In genomic region chr4:37922323-37922722, GRCh38 we compare ENCODE assay signal across 18 cellular contexts. TPM values are rescaled to one million over a fixed set of nuclear protein-coding genes. Genes with fewer than 3 reads are reported as not detected.
DNase-seq lines count a peak whose midpoint lies in the region; ATAC-seq and TF ChIP-seq lines count a peak whose summit lies in the region.
"Had no signal": no experiment of that assay in that cellular context is flagged by ENCODE, and none has a peak within 500 bp of the region (broad histone marks: within the 10 kb centered on the region; RNA-seq: fewer than 3 reads in every experiment).

No MANE protein-coding gene starts in this region.

- no peaks in the 10 kb centered on the region for H3K9me3 ChIP-seq in mesenchymal stem cell (ENCODE audit: control insufficient read depth, low read length)
- H3K9me3 ChIP-seq in testis = no peaks in the 10 kb centered on the region
- H3K9me3 ChIP-seq: thyroid gland had no signal

- no peak overlapping the region for H2BK12ac ChIP-seq in mesenchymal stem cell (ENCODE audit: low read length in 2 of 2)

- in situ Hi-C loops in brain microvascular endothelial cell (cut with HindIII; ENCODE audit: low pct_ligation_motif_present, low sequenced_read_pairs) = no loop called here

- intact Hi-C loops in testis (cut with DNase I; ENCODE audit: low total_unique reads) = no loop called here

- WGBS in mesenchymal stem cell = 72% methylated on average over 4 of the region's 4 CpGs
- 58 to 60% methylated on average over 4 of the region's 4 CpGs for WGBS in testis, 2 donors

- H3K79me1 ChIP-seq in mesenchymal stem cell (replicated peaks; ENCODE audit: low read length, poor library complexity, severe bottlenecking) = no peaks in the 10 kb centered on the region

- H2BK5ac ChIP-seq in mesenchymal stem cell (ENCODE audit: low read depth, low read length, poor library complexity, severe bottlenecking) = no peak overlapping the region

- ATAC-seq in HG03378 (IDR thresholded peaks at IDR 0.05; ENCODE audit: unreplicated experiment) (no peak), HG02870 (IDR thresholded peaks at IDR 0.05; ENCODE audit: unreplicated experiment) (no peak), GM19395 (IDR thresholded peaks at IDR 0.05; ENCODE audit: unreplicated experiment) (no peak)

- peak overlapping the region; percentile 22 for H3K4me2 ChIP-seq in mesenchymal stem cell (ENCODE audit: low read length, poor library complexity, severe bottlenecking)

- H3K4ac ChIP-seq in mesenchymal stem cell (ENCODE audit: low read depth in 1 of 2, low read length in 2 of 2) = no peak overlapping the region

- H3K27me3 ChIP-seq in brain microvascular endothelial cell (replicated peaks) = no peaks in the 10 kb centered on the region
- H3K27me3 ChIP-seq in mesenchymal stem cell (ENCODE audit: control insufficient read depth in 1 of 2, insufficient read depth in 1 of 2, low read length in 2 of 2) = peaks cover 0 to 10% of the 10 kb centered on the region in 2 experiments
- no peaks in the 10 kb centered on the region for H3K27me3 ChIP-seq in testis
- H3K27me3 ChIP-seq: cardiac muscle cell, thyroid gland had no signal

- H2AK5ac ChIP-seq in mesenchymal stem cell (ENCODE audit: low read length, severe bottlenecking) = no peak overlapping the region

- H3K27ac ChIP-seq in brain microvascular endothelial cell (no peak overlapping the region), mesenchymal stem cell (ENCODE audit: low read length, poor library complexity, severe bottlenecking) (no peak overlapping the region), testis (no peak overlapping the region)
- H3K27ac ChIP-seq: cardiac muscle cell, thyroid gland had no signal

- H3K9ac ChIP-seq in mesenchymal stem cell (ENCODE audit: low read length) = no peak overlapping the region

- H2BK120ac ChIP-seq in mesenchymal stem cell (ENCODE audit: low read depth, low read length) = no peak overlapping the region

- H3K23ac ChIP-seq in mesenchymal stem cell (ENCODE audit: low read length in 2 of 2) = no peak overlapping the region

- TF ChIP-seq POLR2A in testis (IDR thresholded peaks at IDR 0.05) = no peak

- POLR2A ChIA-PET in GM10248 (lab: Yijun Ruan, JAX) = no interaction called here

- H3K36me3 ChIP-seq in brain microvascular endothelial cell (replicated peaks) (no peaks in the 10 kb centered on the region), mesenchymal stem cell (ENCODE audit: control insufficient read depth in 1 of 2, insufficient read depth in 2 of 2, low read depth in 1 of 2, low read length in 2 of 2) (no peaks in the 10 kb centered on the region), testis (ENCODE audit: low read depth, missing control alignments) (no peaks in the 10 kb centered on the region)
- H3K36me3 ChIP-seq: cardiac muscle cell, thyroid gland had no signal

- H3K4me1 ChIP-seq in mesenchymal stem cell (ENCODE audit: control insufficient read depth, insufficient read depth, low read depth, low read length) = no peaks in the 10 kb centered on the region
- no peaks in the 10 kb centered on the region for H3K4me1 ChIP-seq in testis
- H3K4me1 ChIP-seq: thyroid gland had no signal

- H3K14ac ChIP-seq in mesenchymal stem cell (ENCODE audit: low read length in 2 of 2) = no peak overlapping the region

- no peak overlapping the region for H3K4me3 ChIP-seq in brain microvascular endothelial cell (ENCODE audit: low read depth, low read length)
- H3K4me3 ChIP-seq in mesenchymal stem cell (ENCODE audit: insufficient read depth in 1 of 2, low read depth in 1 of 2, low read length in 2 of 2) = no peak overlapping the region
- H3K4me3 ChIP-seq in testis = no peak overlapping the region
- H3K4me3 ChIP-seq: cardiac muscle cell, thyroid gland had no signal

- H2AFZ ChIP-seq in mesenchymal stem cell (ENCODE audit: low read depth, low read length) = no peak overlapping the region

- DNase-seq in GM10248 (ENCODE audit: extremely low spot score) (peak; percentile 16), M059J (ENCODE audit: low read depth) (peak; percentile 79), brain microvascular endothelial cell (peak; percentile 25), mesenchymal stem cell (peak; percentile 7), testis (no peak)
- DNase-seq: activated CD4-positive, alpha-beta memory T cell treated with anti-CD3 and anti-CD28 coated beads, Interleukin-2, amount 10 ng/mL, durations not matched to agents 7 days and 5 days; DMS153; HCEC 1CT; SHP77; T1000; thyroid gland had no signal

- TF ChIP-seq CTCF in GM10248 (IDR thresholded peaks at IDR 0.05; ENCODE audit: control extremely low read depth, extremely low read depth, low read depth, missing control alignments) = no peak
- TF ChIP-seq CTCF in brain microvascular endothelial cell (IDR thresholded peaks at IDR 0.05; ENCODE audit: low read depth, low read length, missing control alignments) = no peak
- TF ChIP-seq CTCF in testis (IDR thresholded peaks at IDR 0.05) = no peak

- no peak overlapping the region for H2BK15ac ChIP-seq in mesenchymal stem cell (ENCODE audit: low read depth, poor library complexity, severe bottlenecking)

- no peak overlapping the region for H3K18ac ChIP-seq in mesenchymal stem cell (ENCODE audit: low read depth in 1 of 2, low read length in 2 of 2)

- CTCF ChIA-PET in GM10248 (lab: Yijun Ruan, JAX) = no interaction called here

- no peak overlapping the region for H4K8ac ChIP-seq in mesenchymal stem cell (ENCODE audit: low read length)

- H4K91ac ChIP-seq in mesenchymal stem cell (ENCODE audit: low read length) = no peak overlapping the region

RNA-seq across cellular contexts. Expression of gene TBC1D1, which starts 31.4 kb away (rescaled TPM):
- total RNA-seq in M059J (2014; rRNA removed; shearing (Covaris generic)) = 110 and 130 TPM in 2 replicates
- polyA plus RNA-seq in mesenchymal stem cell (2013, experiment 1 of 2) = 48.0 TPM
- 48.1 TPM for polyA plus RNA-seq in mesenchymal stem cell (2013, experiment 2 of 2)
- total RNA-seq in testis = 100 to 1,000 TPM; 130 to 167 TPM
- polyA plus RNA-seq in testis (ENCODE audit: insufficient read depth, low read depth, low replicate concordance) = 208 TPM

RNA-seq across cellular contexts. Expression of gene PTTG2, which starts 37.9 kb away (rescaled TPM):
- total RNA-seq in M059J (2014; rRNA removed; shearing (Covaris generic)) = not detected in 2 replicates
- not detected for polyA plus RNA-seq in mesenchymal stem cell (2013, experiment 1 of 2)
- not detected for polyA plus RNA-seq in mesenchymal stem cell (2013, experiment 2 of 2)
- total RNA-seq in testis = under 1 TPM in 1 of 2 donors, not detected in 1; 0.50 TPM
- polyA plus RNA-seq in testis (ENCODE audit: insufficient read depth, low read depth, low replicate concordance) = not detected
- total RNA-seq: cardiac muscle cell, pulmonary artery endothelial cell had no signal
- polyA plus RNA-seq: BJ, cardiac muscle cell, keratinocyte had no signal
